Comparison of ENCODE assay signal across 32 cellular contexts in the genomic region with DNA sequence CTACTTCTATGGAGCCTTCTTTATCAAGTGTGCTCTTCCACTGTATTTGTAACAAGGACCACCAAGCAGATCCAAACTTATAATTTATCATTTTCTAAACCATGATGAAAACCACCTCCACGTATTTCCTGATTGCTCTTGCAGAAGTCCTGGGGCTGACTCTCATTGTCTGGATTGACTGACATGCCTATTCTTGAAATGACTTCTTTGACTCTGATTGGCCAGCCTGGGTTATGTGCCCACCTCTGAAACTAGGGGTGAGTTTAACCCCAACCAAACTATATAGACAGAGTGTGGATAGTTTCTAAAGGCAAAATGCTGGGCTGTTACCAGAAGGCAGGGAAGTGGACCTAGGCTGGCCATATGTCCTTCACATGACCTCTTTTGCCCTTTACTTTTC. TPM values are rescaled to one million over a fixed set of nuclear protein-coding genes. Genes with fewer than 3 reads are reported as not detected.
"Had no signal": no experiment of that assay in that cellular context is flagged by ENCODE, and none has a peak within 500 bp of the region (broad histone marks: within the 10 kb centered on the region; RNA-seq: fewer than 3 reads in every experiment).

No MANE protein-coding gene starts in this region.

- H3K27ac ChIP-seq: PC-9, RWPE1, VCaP had no signal

- H3K4me3 ChIP-seq: PC-9 had no signal

- H2AFZ ChIP-seq: PC-9 had no signal

- DNase-seq: activated B cell treated with CpG ODN at 0.5 μM for 24 hours; activated CD4-positive, alpha-beta memory T cell treated with anti-CD3 and anti-CD28 coated beads, Interleukin-2, amount 10 ng/mL, durations not matched to agents 7 days and 5 days; activated CD4-positive, alpha-beta T cell treated with anti-CD3 and anti-CD28 coated beads for 4 hours; activated CD4-positive, alpha-beta T cell treated with anti-CD3 and anti-CD28 coated beads, Interleukin-2, amount 50 U/mL, for 1 hour; activated CD4-positive, CD25-positive, alpha-beta regulatory T cell treated with anti-CD3 and anti-CD28 coated beads, Interleukin-2, amount 50 U/mL, for 72 hours; activated CD8-positive, alpha-beta memory T cell treated with anti-CD3 and anti-CD28 coated beads for 24 hours; activated CD8-positive, alpha-beta memory T cell treated with anti-CD3 and anti-CD28 coated beads, Interleukin-2, amount 10 ng/mL, durations not matched to agents 7 days and 5 days; activated CD8-positive, alpha-beta memory T cell treated with anti-CD3 and anti-CD28 coated beads, Interleukin-2, amount 50 U/mL, for 48 hours; activated naive CD4-positive, alpha-beta T cell treated with anti-CD3 and anti-CD28 coated beads, Interleukin-2, amount 10 ng/mL, durations not matched to agents 7 days and 5 days; activated naive CD8-positive, alpha-beta T cell treated with anti-CD3 and anti-CD28 coated beads, Interleukin-2, amount 50 U/mL, for 24 hours; anterior cingulate cortex; caudate nucleus; cerebellar nuclear complex; NCI-H1048; NCI-H1105 treated with DMSO at 0.1 percent for 48 hours; NCI-H1436; NCI-H1694; NCI-H2029; NCI-H345; NCI-H524 treated with DMSO at 0.1 percent for 48 hours; PC-9; SIG-M5; SW 1271; T-helper 1 cell; T-helper 2 cell; T-helper 9 cell had no signal

- H3K4me2 ChIP-seq: PC-9 had no signal

- ATAC-seq: activated CD8-positive, alpha-beta memory T cell treated with anti-CD3 and anti-CD28 coated beads, Interleukin-2, amount 10 ng/mL, durations not matched to agents 7 days and 5 days; activated naive CD8-positive, alpha-beta T cell treated with anti-CD3 and anti-CD28 coated beads, Interleukin-2, amount 50 U/mL, for 24 hours; Right ventricle myocardium inferior had no signal

RNA-seq across cellular contexts. Expression of a gene that starts 12.7 kb away (rescaled TPM):
- total RNA-seq: activated B cell treated with CpG ODN at 0.5 μM for 24 hours; activated CD4-positive, alpha-beta memory T cell treated with anti-CD3 and anti-CD28 coated beads, Interleukin-2, amount 10 ng/mL, durations not matched to agents 7 days and 5 days; activated CD8-positive, alpha-beta memory T cell treated with anti-CD3 and anti-CD28 coated beads, Interleukin-2, amount 10 ng/mL, durations not matched to agents 7 days and 5 days; MCF 10A; PC-9; Right ventricle myocardium inferior; SK-MEL-5 had no signal

RNA-seq across cellular contexts. Expression of a gene that starts 48.5 kb away (rescaled TPM):
- total RNA-seq: activated B cell treated with CpG ODN at 0.5 μM for 24 hours; activated CD8-positive, alpha-beta memory T cell treated with anti-CD3 and anti-CD28 coated beads, Interleukin-2, amount 10 ng/mL, durations not matched to agents 7 days and 5 days; MCF 10A; NCI-H460; PC-9; Right ventricle myocardium inferior; SK-MEL-5 had no signal
